ENCODE assay signal across 9 cellular contexts in the genomic region with DNA sequence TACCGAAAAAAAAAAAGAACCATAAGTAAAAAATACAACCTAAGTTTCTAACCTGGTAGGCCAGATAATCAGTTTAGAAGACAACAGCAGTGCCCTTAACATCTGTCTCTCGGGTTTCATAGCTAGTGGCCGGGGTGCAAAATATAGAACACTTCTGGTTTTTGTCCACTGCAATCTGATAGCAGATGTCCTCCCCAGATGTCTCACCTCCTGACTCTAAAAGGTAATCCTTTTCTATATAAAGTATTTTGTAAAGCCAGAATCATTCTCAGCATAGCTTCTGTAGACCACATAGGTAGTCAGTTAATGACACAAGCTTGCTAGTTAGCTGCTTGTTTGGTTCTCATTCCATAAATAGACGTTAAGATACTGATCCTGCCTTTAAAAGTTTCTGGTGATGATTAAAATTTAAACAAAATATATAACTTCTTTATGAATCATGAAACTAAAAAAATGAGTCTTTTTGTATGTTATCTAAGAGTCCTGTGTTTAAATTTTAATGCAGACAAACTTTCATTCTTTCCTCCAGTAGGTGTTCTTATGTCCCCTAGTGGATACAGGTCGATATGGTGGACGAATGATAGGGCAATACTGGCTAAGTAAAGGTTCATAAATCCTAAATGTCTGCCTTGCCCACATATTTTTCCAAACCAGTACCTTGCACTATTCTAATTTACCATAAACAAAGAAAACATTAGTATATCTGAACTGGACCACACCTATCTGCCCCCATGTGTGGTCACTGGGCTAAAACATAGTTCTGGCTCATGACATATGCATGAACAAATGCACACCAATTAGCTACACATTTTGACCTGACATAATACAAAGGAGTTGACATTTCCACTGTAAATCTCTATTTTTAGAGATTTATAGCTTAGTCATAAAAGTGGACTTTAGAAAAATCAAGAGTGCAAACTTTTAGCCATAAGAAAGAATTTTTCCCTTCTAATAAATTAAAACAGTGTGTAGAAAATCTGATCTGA.
DNase-seq lines count a peak whose midpoint lies in the region; ATAC-seq and TF ChIP-seq lines count a peak whose summit lies in the region.
"Had no signal": no experiment of that assay in that cellular context is flagged by ENCODE, and none has a peak within 500 bp of the region (broad histone marks: within the 10 kb centered on the region; RNA-seq: fewer than 3 reads in every experiment).

No MANE protein-coding gene starts in this region.

- ATAC-seq in GM21423 (IDR thresholded peaks at IDR 0.05; ENCODE audit: unreplicated experiment) (peak; percentile 73), upper lobe of right lung (no peak)
- ATAC-seq in stimulated activated effector memory CD8-positive, alpha-beta T cell treated with anti-CD3 and anti-CD28 coated beads, Interleukin-12 subunit alpha, Interleukin-12 subunit beta, amount 100 ng/mL, for 72 hours: no peak

- peaks cover 29 to 42% of the 10 kb centered on the region in 2 donors for H3K36me3 Mint-ChIP-seq in CD4-positive, alpha-beta memory T cell
- no peaks in the 10 kb centered on the region for H3K36me3 Mint-ChIP-seq in stimulated activated effector memory CD8-positive, alpha-beta T cell treated with anti-CD3 and anti-CD28 coated beads, Interleukin-12 subunit alpha, Interleukin-12 subunit beta, amount 100 ng/mL, for 72 hours

- CTCF ChIA-PET in GM10248 (lab: Yijun Ruan, JAX): interaction anchor here (0.7 to 2.1 kb wide), 6 partner anchors 8 to 35 kb away, joined by 3 to 7 read pairs (median 4); no protein-coding TSS in a partner anchor
- CTCF ChIA-PET in CD4-positive, alpha-beta memory T cell (lab: Charles Lee; ENCODE audit: partially characterized antibody): no interaction called here

- no peak overlapping the region for H3K27ac ChIP-seq in upper lobe of right lung
- no peak overlapping the region for H3K27ac ChIP-seq in testis
- H3K27ac ChIP-seq in CD4-positive, alpha-beta memory T cell (ENCODE audit: low read depth, low read length): no peak overlapping the region

- H3K27ac Mint-ChIP-seq in CD4-positive, alpha-beta memory T cell: no peak overlapping the region
- no peak overlapping the region for H3K27ac Mint-ChIP-seq in stimulated activated effector memory CD8-positive, alpha-beta T cell treated with anti-CD3 and anti-CD28 coated beads, Interleukin-12 subunit alpha, Interleukin-12 subunit beta, amount 100 ng/mL, for 72 hours
- H3K27ac Mint-ChIP-seq: T-helper 2 cell treated with Interferon-gamma antibody and Interleukin-4, amounts not matched to agents 5 μg/mL and 100 μg/mL, for 36 hours had no signal

- 93 to 94% methylated on average over 6 of the region's 6 CpGs for WGBS in testis, 2 donors

- H3K9me3 ChIP-seq in upper lobe of right lung (no peaks in the 10 kb centered on the region), testis (no peaks in the 10 kb centered on the region)
- no peaks in the 10 kb centered on the region for H3K9me3 ChIP-seq in CD4-positive, alpha-beta memory T cell (ENCODE audit: control insufficient read depth in 1 of 2, low read length in 2 of 2)

- intact Hi-C loops in upper lobe of right lung (cut with DNase I) (no loop called here), testis (cut with DNase I; ENCODE audit: low total_unique reads) (no loop called here)
- intact Hi-C loops in CD4-positive, alpha-beta memory T cell (cut with micrococcal nuclease): no loop called here

- H3K27me3 ChIP-seq in upper lobe of right lung: no peaks in the 10 kb centered on the region
- no peaks in the 10 kb centered on the region for H3K27me3 ChIP-seq in testis
- no peaks in the 10 kb centered on the region for H3K27me3 ChIP-seq in CD4-positive, alpha-beta memory T cell (ENCODE audit: insufficient read depth, low read length)

- TF ChIP-seq CTCF in GM10248 (IDR thresholded peaks at IDR 0.05; ENCODE audit: control extremely low read depth, extremely low read depth, low read depth, missing control alignments) (peak; percentile 8), fibroblast of mammary gland (conservative IDR thresholded peaks at IDR 0.05; ENCODE audit: control insufficient read depth, insufficient read depth, low read depth, low read length) (peak; percentile 33), upper lobe of right lung (IDR thresholded peaks at IDR 0.05) (no peak), testis (IDR thresholded peaks at IDR 0.05) (no peak)

- TF ChIP-seq POLR2A in testis (IDR thresholded peaks at IDR 0.05): no peak

- DNase-seq in GM10248 (ENCODE audit: extremely low spot score) (peak; percentile 17), HT-29 (ENCODE audit: low spot score) (peak; percentile 9), fibroblast of mammary gland (ENCODE audit: low read depth) (peak; percentile 22), upper lobe of right lung (no peak), testis (no peak)
- no peak for DNase-seq in CD4-positive, alpha-beta memory T cell
- DNase-seq in stimulated activated effector memory CD8-positive, alpha-beta T cell treated with anti-CD3 and anti-CD28 coated beads, Interleukin-12 subunit alpha, Interleukin-12 subunit beta, amount 100 ng/mL, for 72 hours (ENCODE audit: low spot score in 2 of 2): no peak

- H3K4me1 Mint-ChIP-seq in CD4-positive, alpha-beta memory T cell: peaks cover 0 to 6% (median 4%) of the 10 kb centered on the region in 4 donors
- H3K4me1 Mint-ChIP-seq in stimulated activated effector memory CD8-positive, alpha-beta T cell treated with anti-CD3 and anti-CD28 coated beads, Interleukin-12 subunit alpha, Interleukin-12 subunit beta, amount 100 ng/mL, for 72 hours: peaks cover 24% of the 10 kb centered on the region

- H3K4me3 ChIP-seq in fibroblast of mammary gland (ENCODE audit: control insufficient read depth, low read depth, low read length): no peak overlapping the region
- no peak overlapping the region for H3K4me3 ChIP-seq in upper lobe of right lung
- no peak overlapping the region for H3K4me3 ChIP-seq in testis
- H3K4me3 ChIP-seq in CD4-positive, alpha-beta memory T cell (ENCODE audit: low read length in 2 of 2): no peak overlapping the region

- H3K9me3 Mint-ChIP-seq in CD4-positive, alpha-beta memory T cell: peaks cover 0 to 12% (median 4%) of the 10 kb centered on the region in 8 donors
- H3K9me3 Mint-ChIP-seq in stimulated activated effector memory CD8-positive, alpha-beta T cell treated with anti-CD3 and anti-CD28 coated beads, Interleukin-12 subunit alpha, Interleukin-12 subunit beta, amount 100 ng/mL, for 72 hours: no peaks in the 10 kb centered on the region

- no peaks in the 10 kb centered on the region for H3K27me3 Mint-ChIP-seq in CD4-positive, alpha-beta memory T cell

- H3K36me3 ChIP-seq in upper lobe of right lung: peaks cover 4% of the 10 kb centered on the region
- H3K36me3 ChIP-seq in testis (ENCODE audit: low read depth, missing control alignments): no peaks in the 10 kb centered on the region
- H3K36me3 ChIP-seq in CD4-positive, alpha-beta memory T cell (ENCODE audit: insufficient read depth, low read length): no peaks in the 10 kb centered on the region

- POLR2A ChIA-PET in GM10248 (lab: Yijun Ruan, JAX): no interaction called here
- POLR2A ChIA-PET in CD4-positive, alpha-beta memory T cell (lab: Charles Lee; ENCODE audit: partially characterized antibody): no interaction called here

- no peaks in the 10 kb centered on the region for H3K4me1 ChIP-seq in upper lobe of right lung
- no peaks in the 10 kb centered on the region for H3K4me1 ChIP-seq in testis
- no peaks in the 10 kb centered on the region for H3K4me1 ChIP-seq in CD4-positive, alpha-beta memory T cell (ENCODE audit: insufficient read depth, low read length)

- H3K4me3 Mint-ChIP-seq in CD4-positive, alpha-beta memory T cell: no peak overlapping the region
- H3K4me3 Mint-ChIP-seq in stimulated activated effector memory CD8-positive, alpha-beta T cell treated with anti-CD3 and anti-CD28 coated beads, Interleukin-12 subunit alpha, Interleukin-12 subunit beta, amount 100 ng/mL, for 72 hours: no peak overlapping the region
- H3K4me3 Mint-ChIP-seq: T-helper 2 cell treated with Interferon-gamma antibody and Interleukin-4, amounts not matched to agents 5 μg/mL and 100 μg/mL, for 36 hours had no signal

Comparison
In these comparisons a context has a peak if more than half of its experiments do, and no peak if none do; other contexts are left out.
1. DNase-seq: peak in GM10248 (single experiment), HT-29 (single experiment) and fibroblast of mammary gland (single experiment); none in upper lobe of right lung (single experiment), testis (single experiment), CD4-positive, alpha-beta memory T cell (0 of 5) and stimulated activated effector memory CD8-positive, alpha-beta T cell treated with anti-CD3 and anti-CD28 coated beads, Interleukin-12 subunit alpha, Interleukin-12 subunit beta, amount 100 ng/mL, for 72 hours (0 of 2).
2. CTCF ChIP-seq: peak in GM10248 (single experiment) and fibroblast of mammary gland (single experiment); none in upper lobe of right lung (single experiment) and testis (0 of 3).